ENCODE assay signal across 8 cellular contexts in the genomic region with DNA sequence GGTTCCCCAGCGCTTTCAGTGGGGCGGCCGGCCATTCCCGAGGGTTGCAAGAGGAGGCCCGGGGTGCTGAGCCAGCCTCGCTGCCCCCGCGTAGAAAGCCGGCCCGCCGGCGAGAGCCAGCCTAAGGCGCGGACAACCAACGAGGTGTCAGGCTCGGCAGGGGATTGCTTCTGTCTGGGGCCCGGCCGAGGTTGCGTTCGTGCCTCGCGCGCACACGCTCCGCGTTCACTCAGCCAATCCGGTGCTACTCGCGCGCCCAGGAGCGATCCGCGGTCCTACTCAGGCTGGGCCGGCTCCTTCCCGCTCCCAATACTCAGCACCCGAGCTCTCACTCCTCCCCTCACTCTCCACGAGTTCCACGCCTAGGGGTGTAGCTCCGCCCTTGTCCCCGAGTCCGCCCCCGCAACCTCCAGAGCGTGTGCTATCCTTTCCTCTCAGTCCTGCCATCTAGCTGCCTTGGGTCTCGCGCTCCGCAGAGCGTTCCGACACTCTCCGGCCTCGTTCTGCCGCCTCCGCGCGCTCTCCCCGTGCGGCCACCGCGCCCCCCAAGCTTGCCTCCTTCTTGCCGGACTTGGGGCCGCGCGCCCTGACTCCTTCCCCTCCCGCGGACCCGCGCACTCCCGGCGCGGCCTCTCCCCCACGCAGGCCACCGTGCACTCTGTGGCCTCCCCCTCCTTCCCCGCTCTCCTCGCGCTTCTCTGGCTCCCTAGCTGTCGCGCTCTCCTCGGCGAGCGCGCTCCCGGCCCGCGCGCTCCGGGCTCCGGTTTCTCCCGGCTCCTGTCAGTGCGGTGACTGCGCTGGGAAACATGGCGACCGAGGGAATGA. TPM values are rescaled to one million over a fixed set of nuclear protein-coding genes. Genes with fewer than 3 reads are reported as not detected.
DNase-seq lines count a peak whose midpoint lies in the region; TF ChIP-seq lines count a peak whose summit lies in the region.

Gene GPHN, plus strand, starts transcription at position 426 of the 825 bp plus-strand sequence.

- no peaks in the 10 kb centered on the region for H3F3A ChIP-seq in OCI-LY1 (ENCODE audit: insufficient read depth, low read length)

- H3K9me3 ChIP-seq in OCI-LY1 (ENCODE audit: low read length) (no peaks in the 10 kb centered on the region), mononuclear cell (ENCODE audit: low read depth, low read length) (no peaks in the 10 kb centered on the region)

- H3K27me3 ChIP-seq in OCI-LY1 (ENCODE audit: insufficient read depth, low read length) (no peaks in the 10 kb centered on the region; the same call in 1 of the 2 replicates), mononuclear cell (ENCODE audit: insufficient read depth, low read length) (peaks cover 11% of the 10 kb centered on the region)

- peak within 1 kb of the TSS; percentile 21; the same call in 1 of the 2 replicates for H3K4me2 ChIP-seq in OCI-LY1 (ENCODE audit: low read length)

- TF ChIP-seq CTCF in GM20000 (IDR thresholded peaks at IDR 0.05; ENCODE audit: extremely low read depth, missing control alignments) (peak; percentile 29), OCI-LY1 (IDR thresholded peaks at IDR 0.05; ENCODE audit: low read length) (no peak)

- H3K9me2 ChIP-seq in OCI-LY1 (ENCODE audit: low read depth, low read length) = no peaks in the 10 kb centered on the region

- no peak within 1 kb of the TSS for H2AFZ ChIP-seq in OCI-LY1 (ENCODE audit: low read length)

- peak within 1 kb of the TSS; percentile 32 for H3K4me3 ChIP-seq in OCI-LY1 (ENCODE audit: low read depth, low read length, poor library complexity, severe bottlenecking)
- peak within 1 kb of the TSS; percentile 61 for H3K4me3 ChIP-seq in mononuclear cell (ENCODE audit: low read length)

- DNase-seq in COLO829 (ENCODE audit: low spot score) = peak; percentile 86
- DNase-seq in GM20000 (ENCODE audit: low spot score) = peak; percentile 90
- DNase-seq in HT-29 (ENCODE audit: low spot score) = peak; percentile 92
- peak; percentile 86 for DNase-seq in activated T-cell treated with anti-CD3 and anti-CD28 coated beads for 24 hours (ENCODE audit: low read depth)
- DNase-seq in epidermal melanocyte (ENCODE audit: insufficient read length, low spot score) = peak; percentile 79
- DNase-seq in stimulated activated CD8-positive, alpha-beta memory T cell treated with anti-CD3 and anti-CD28 coated beads, Interleukin-4, amount 100 ng/mL, for 1 hour (ENCODE audit: low read depth in 2 of 2, low spot score in 1 of 2) = peak; percentile 44 to 61

- H3K79me2 ChIP-seq in OCI-LY1 (ENCODE audit: insufficient read depth, low read length) = no peaks in the 10 kb centered on the region

- no peak within 1 kb of the TSS for H3K9ac ChIP-seq in OCI-LY1 (ENCODE audit: low read length)

- no peaks in the 10 kb centered on the region for H4K20me1 ChIP-seq in OCI-LY1 (ENCODE audit: insufficient read depth, low read length)

- no peaks in the 10 kb centered on the region for H3K36me3 ChIP-seq in OCI-LY1 (ENCODE audit: insufficient read depth, low read length)

- H3K27ac ChIP-seq in OCI-LY1 (ENCODE audit: low read depth, low read length, poor library complexity, severe bottlenecking) = no peak within 1 kb of the TSS

- no peaks in the 10 kb centered on the region for H3K4me1 ChIP-seq in OCI-LY1 (ENCODE audit: insufficient read depth, low read length, severe bottlenecking)
- H3K4me1 ChIP-seq in mononuclear cell (ENCODE audit: insufficient read depth, low read length) = peaks cover 21% of the 10 kb centered on the region

RNA-seq across cellular contexts. Expression of gene GPHN, which starts in this region (rescaled TPM):
- 13.5 and 17.0 TPM in 2 replicates for total RNA-seq in HT-29 (2014; rRNA removed; shearing (Covaris generic))
- 7.8 TPM for total RNA-seq in mononuclear cell
